ENCODE assay signal across 8 cellular contexts in genomic region chr15:66503780-66504562, GRCh38. TPM values are rescaled to one million over a fixed set of nuclear protein-coding genes. Genes with fewer than 3 reads are reported as not detected.
DNase-seq lines count a peak whose midpoint lies in the region; TF ChIP-seq lines count a peak whose summit lies in the region.

No MANE protein-coding gene starts in this region.

- WGBS in esophagus muscularis mucosa: under 1% methylated on average over 12 of the region's 12 CpGs
- WGBS in prostate gland: under 1% methylated on average over 12 of the region's 12 CpGs

- no peak for TF ChIP-seq POLR2A in esophagus muscularis mucosa (IDR thresholded peaks at IDR 0.05; ENCODE audit: low read depth)
- no peak for TF ChIP-seq POLR2A in prostate gland (IDR thresholded peaks at IDR 0.05)

- H3K4me1 ChIP-seq in SJSA1 (replicated peaks): peaks cover 18% of the 10 kb centered on the region
- H3K4me1 ChIP-seq in esophagus muscularis mucosa: peaks cover 24 to 33% (median 30%) of the 10 kb centered on the region in 4 donors
- peaks cover 4% of the 10 kb centered on the region for H3K4me1 ChIP-seq in prostate gland (replicated peaks)

- H3K27ac ChIP-seq in SJSA1: peak overlapping the region; percentile 96
- peak overlapping the region; percentile 89 to 91 (median 90) for H3K27ac ChIP-seq in esophagus muscularis mucosa (replicated peaks in 1 of 4)
- peak overlapping the region; percentile 78 to 95 for H3K27ac ChIP-seq in prostate gland

- H3K36me3 ChIP-seq in SJSA1 (peaks cover 72% of the 10 kb centered on the region), esophagus muscularis mucosa (peaks cover 40 to 44% (median 42%) of the 10 kb centered on the region in 4 donors), prostate gland (peaks cover 19 to 24% of the 10 kb centered on the region in 2 donors)

- TF ChIP-seq CTCF in GM12864 (IDR thresholded peaks at IDR 0.05; ENCODE audit: low read depth, low read length, missing control alignments): no peak
- no peak for TF ChIP-seq CTCF in esophagus muscularis mucosa (IDR thresholded peaks at IDR 0.05)
- no peak for TF ChIP-seq CTCF in prostate gland (IDR thresholded peaks at IDR 0.05)

- DNase-seq in GM12864 (ENCODE audit: low read depth) (no peak), SJSA1 (ENCODE audit: low read depth in 1 of 2, low spot score in 2 of 2) (peak in 1 of 2 experiments; percentile 16), esophagus muscularis mucosa (ENCODE audit: extremely low spot score) (no peak), prostate gland (ENCODE audit: low spot score) (no peak), hippocampal formation (lab: John Stamatoyannopoulos, UW) (no peak), NOMO-1 treated with dmso at 0.1 percent for 144 hours (lab: John Stamatoyannopoulos, UW; ENCODE audit: unreplicated experiment) (no peak)
- no peak for DNase-seq in stimulated activated CD8-positive, alpha-beta memory T cell treated with anti-CD3 and anti-CD28 coated beads, Interleukin-4, amount 100 ng/mL, for 48 hours
- DNase-seq in activated CD4-positive, CD25-positive, alpha-beta regulatory T cell treated with anti-CD3 and anti-CD28 coated beads, Interleukin-2, amount 50 U/mL, for 72 hours: no peak

- H3K4me3 ChIP-seq in GM12864 (ENCODE audit: low read depth, low read length) (peak overlapping the region; percentile 80), SJSA1 (peak overlapping the region; percentile 69), esophagus muscularis mucosa (peak overlapping the region; percentile 83 to 96 (median 89)), prostate gland (peak overlapping the region; percentile 75 to 90)

- no peak for TF ChIP-seq EP300 in esophagus muscularis mucosa (IDR thresholded peaks at IDR 0.05)

- H3K9me3 ChIP-seq in SJSA1 (replicated peaks) (no peaks in the 10 kb centered on the region), esophagus muscularis mucosa (no peaks in the 10 kb centered on the region), prostate gland (no peaks in the 10 kb centered on the region)

- intact Hi-C loops in esophagus muscularis mucosa (cut with DNase I): loop anchor here (2.0 kb wide), 1 partner anchor 117 kb away; the partner anchor contains the start of gene MAP2K1
- intact Hi-C loops in prostate gland (cut with DNase I): loop anchor here (10.0 kb wide), 1 partner anchor 201 kb away; the partner anchor contains the start of gene SMAD6

- H3K27me3 ChIP-seq in SJSA1 (replicated peaks) (no peaks in the 10 kb centered on the region), esophagus muscularis mucosa (no peaks in the 10 kb centered on the region), prostate gland (replicated peaks; ENCODE audit: insufficient read depth) (no peaks in the 10 kb centered on the region)

RNA-seq across cellular contexts. Expression of gene RPL4, which starts 0.7 kb away (rescaled TPM):
- 1,680 and 3,551 TPM in 2 replicates for total RNA-seq in SJSA1 (2014; rRNA removed; shearing (Covaris generic))
- 1,000 to 10,000 TPM; 2,782 to 4,577 (median 3,551) TPM for total RNA-seq in esophagus muscularis mucosa
- total RNA-seq in prostate gland: 1,000 to 10,000 TPM; 2,395 to 5,607 TPM

RNA-seq across cellular contexts. Expression of gene ZWILCH, which starts 1.2 kb away (rescaled TPM):
- 40.2 and 51.9 TPM in 2 replicates for total RNA-seq in SJSA1 (2014; rRNA removed; shearing (Covaris generic))
- total RNA-seq in esophagus muscularis mucosa: 1 to 10 TPM; 2.1 to 3.3 (median 2.4) TPM
- 10 to 100 TPM in 1 of 2 donors, 1 to 10 TPM in 1; 6.1 to 11.4 TPM for total RNA-seq in prostate gland

RNA-seq across cellular contexts. Expression of gene SNAPC5, which starts 6.4 kb away (rescaled TPM):
- 5.1 and 32.4 TPM in 2 replicates for total RNA-seq in SJSA1 (2014; rRNA removed; shearing (Covaris generic))
- total RNA-seq in esophagus muscularis mucosa (10 to 100 TPM; 23.3 to 44.9 (median 34.7) TPM), prostate gland (10 to 100 TPM; 23.6 to 27.0 TPM)
